ENCODE assay signal across 17 cellular contexts in the genomic region with DNA sequence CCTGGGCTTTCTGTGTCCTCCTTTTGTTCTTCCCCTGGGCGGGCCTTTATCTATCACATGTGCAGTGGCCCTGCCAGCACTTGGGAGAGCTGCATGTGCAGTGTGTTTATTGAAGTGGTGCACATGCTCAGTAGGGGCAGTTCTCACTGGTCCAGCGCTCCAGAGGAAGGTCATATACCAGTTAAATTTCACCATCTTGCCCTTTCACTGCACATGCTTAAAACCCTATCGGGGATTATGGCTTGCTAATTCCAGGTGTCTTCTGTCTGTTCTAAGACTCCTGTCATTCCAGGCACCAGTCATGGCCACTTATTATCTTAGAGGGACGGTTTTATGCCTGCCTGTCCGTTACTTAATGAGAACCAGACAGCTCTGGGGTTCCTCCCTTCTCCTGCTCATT. TPM values are rescaled to one million over a fixed set of nuclear protein-coding genes. Genes with fewer than 3 reads are reported as not detected.
DNase-seq lines count a peak whose midpoint lies in the region; ATAC-seq and TF ChIP-seq lines count a peak whose summit lies in the region.
"Had no signal": no experiment of that assay in that cellular context is flagged by ENCODE, and none has a peak within 500 bp of the region (broad histone marks: within the 10 kb centered on the region; RNA-seq: fewer than 3 reads in every experiment).

No MANE protein-coding gene starts in this region.

- no peak overlapping the region for H3K4ac ChIP-seq in neuronal stem cell (ENCODE audit: low read length)

- no peak overlapping the region for H2BK5ac ChIP-seq in neuronal stem cell (ENCODE audit: low read length)

- peaks cover 82% of the 10 kb centered on the region for H3K36me3 Mint-ChIP-seq in CD8-positive, alpha-beta T cell
- H3K36me3 Mint-ChIP-seq in glutamatergic neuron (ENCODE audit: unreplicated experiment), result peaks cover 15% of the 10 kb centered on the region
- peaks cover 23% of the 10 kb centered on the region for H3K36me3 Mint-ChIP-seq in osteocyte (ENCODE audit: unreplicated experiment)

- peak overlapping the region; percentile 23 for H3K27ac Mint-ChIP-seq in CD8-positive, alpha-beta T cell
- H3K27ac Mint-ChIP-seq in glutamatergic neuron (ENCODE audit: unreplicated experiment), result peak overlapping the region; percentile 8
- H3K27ac Mint-ChIP-seq in osteocyte (ENCODE audit: unreplicated experiment), result no peak overlapping the region

- H2AK5ac ChIP-seq in neuronal stem cell (ENCODE audit: low read depth, low read length), result no peak overlapping the region

- H4K91ac ChIP-seq in neuronal stem cell (ENCODE audit: low read depth, low read length, poor library complexity), result no peak overlapping the region

- peak overlapping the region; percentile 55 for H3K18ac ChIP-seq in neuronal stem cell (ENCODE audit: low read length)

- H3K9ac ChIP-seq in neuronal stem cell (ENCODE audit: low read depth, low read length, poor library complexity), result no peak overlapping the region

- H3K27me3 ChIP-seq in CD8-positive, alpha-beta T cell (ENCODE audit: insufficient read depth, low read length), result no peaks in the 10 kb centered on the region
- no peaks in the 10 kb centered on the region for H3K27me3 ChIP-seq in neuronal stem cell (ENCODE audit: control insufficient read depth in 3 of 3, insufficient read depth in 3 of 3, low read depth in 1 of 3, low read length in 3 of 3)
- no peaks in the 10 kb centered on the region for H3K27me3 ChIP-seq in SJCRH30
- H3K27me3 ChIP-seq: MG63 had no signal

- H3K4me1 ChIP-seq in CD8-positive, alpha-beta T cell (ENCODE audit: insufficient read depth, low read length), result no peaks in the 10 kb centered on the region
- H3K4me1 ChIP-seq in neuronal stem cell (ENCODE audit: control insufficient read depth in 2 of 2, insufficient read depth in 1 of 2, low read depth in 1 of 2, low read length in 2 of 2), result peaks cover 0 to 7% of the 10 kb centered on the region in 2 donors
- H3K4me1 ChIP-seq in SJCRH30, result no peaks in the 10 kb centered on the region

- no peak overlapping the region for H2BK12ac ChIP-seq in neuronal stem cell (ENCODE audit: low read length)

- H3K4me3 Mint-ChIP-seq in CD8-positive, alpha-beta T cell, result no peak overlapping the region
- H3K4me3 Mint-ChIP-seq in glutamatergic neuron (ENCODE audit: unreplicated experiment), result no peak overlapping the region
- no peak overlapping the region for H3K4me3 Mint-ChIP-seq in osteocyte (ENCODE audit: unreplicated experiment)
- H3K4me3 Mint-ChIP-seq: CD4-positive, CD25-positive, alpha-beta regulatory T cell had no signal

- intact Hi-C loops in CD8-positive, alpha-beta T cell (cut with DNase I, micrococcal nuclease), result no loop called here

- H3K9me3 ChIP-seq in CD8-positive, alpha-beta T cell (ENCODE audit: low read length), result no peaks in the 10 kb centered on the region
- H3K9me3 ChIP-seq in neuronal stem cell (replicated peaks in 1 of 2; ENCODE audit: control insufficient read depth in 2 of 2, insufficient read depth in 1 of 2, low read depth in 1 of 2, low read length in 2 of 2) (no peaks in the 10 kb centered on the region), SJCRH30 (replicated peaks) (no peaks in the 10 kb centered on the region)
- H3K9me3 ChIP-seq: HAP-1, MG63 had no signal

- TF ChIP-seq CTCF in CD8-positive, alpha-beta T cell (IDR thresholded peaks at IDR 0.05), result no peak
- TF ChIP-seq CTCF in glutamatergic neuron (IDR thresholded peaks at IDR 0.05; ENCODE audit: partially characterized antibody, unreplicated experiment) (no peak), osteocyte (IDR thresholded peaks at IDR 0.05) (no peak)

- no peak overlapping the region for H3K4me2 ChIP-seq in neuronal stem cell (ENCODE audit: insufficient read depth, low read length, poor library complexity, severe bottlenecking)

- H2BK15ac ChIP-seq in neuronal stem cell (ENCODE audit: low read length), result no peak overlapping the region

- CTCF ChIA-PET in CD8-positive, alpha-beta T cell (lab: Charles Lee), result no interaction called here

- H3K27me3 Mint-ChIP-seq in CD8-positive, alpha-beta T cell (ENCODE audit: low read depth), result no peaks in the 10 kb centered on the region
- H3K27me3 Mint-ChIP-seq in glutamatergic neuron (ENCODE audit: unreplicated experiment) (peaks cover 6% of the 10 kb centered on the region), osteocyte (ENCODE audit: unreplicated experiment) (no peaks in the 10 kb centered on the region)
- H3K27me3 Mint-ChIP-seq: CD4-positive, CD25-positive, alpha-beta regulatory T cell had no signal

- H4K8ac ChIP-seq in neuronal stem cell (ENCODE audit: low read depth, low read length), result no peak overlapping the region

- no peaks in the 10 kb centered on the region for H3K79me1 ChIP-seq in neuronal stem cell (ENCODE audit: low read depth, low read length)

- no peaks in the 10 kb centered on the region for H3K36me3 ChIP-seq in CD8-positive, alpha-beta T cell (ENCODE audit: insufficient read depth, low read length)
- H3K36me3 ChIP-seq in neuronal stem cell (replicated peaks in 1 of 2; ENCODE audit: control insufficient read depth in 2 of 2, insufficient read depth in 2 of 2, low read length in 2 of 2) (peaks cover 4 to 37% of the 10 kb centered on the region in 2 donors), SJCRH30 (no peaks in the 10 kb centered on the region)
- H3K36me3 ChIP-seq: HAP-1, MG63 had no signal

- ATAC-seq in CD8-positive, alpha-beta T cell, result no peak
- ATAC-seq: GM12878, HepG2, Panc1 had no signal

- DNase-seq in CD8-positive, alpha-beta T cell, result peak in 1 of 7 experiments; percentile 34
- DNase-seq in glutamatergic neuron, result no peak
- DNase-seq in neuronal stem cell (ENCODE audit: low spot score), result no peak
- no peak for DNase-seq in SJCRH30
- no peak for DNase-seq in epidermal melanocyte (ENCODE audit: insufficient read length, low spot score)
- no peak for DNase-seq in osteocyte (ENCODE audit: extremely low spot score, unreplicated experiment)
- DNase-seq: ACHN; Calu3; CD4-positive, CD25-positive, alpha-beta regulatory T cell; MG63; NCI-H1092 treated with DMSO at 0.1 percent for 48 hours; NCI-H446 had no signal

- H3K27ac ChIP-seq in CD8-positive, alpha-beta T cell (ENCODE audit: low read depth, low read length), result no peak overlapping the region
- H3K27ac ChIP-seq in neuronal stem cell (replicated peaks; ENCODE audit: low read length) (no peak overlapping the region), SJCRH30 (no peak overlapping the region)

- no peaks in the 10 kb centered on the region for H3K9me3 Mint-ChIP-seq in CD8-positive, alpha-beta T cell
- peaks cover 3% of the 10 kb centered on the region for H3K9me3 Mint-ChIP-seq in glutamatergic neuron (ENCODE audit: unreplicated experiment)
- H3K9me3 Mint-ChIP-seq in osteocyte (ENCODE audit: unreplicated experiment), result no peaks in the 10 kb centered on the region
- H3K9me3 Mint-ChIP-seq: CD4-positive, CD25-positive, alpha-beta regulatory T cell had no signal

- H3K4me1 Mint-ChIP-seq in CD8-positive, alpha-beta T cell (ENCODE audit: low read depth), result no peaks in the 10 kb centered on the region
- H3K4me1 Mint-ChIP-seq in glutamatergic neuron (ENCODE audit: low read depth, unreplicated experiment), result peaks cover 11% of the 10 kb centered on the region
- H3K4me1 Mint-ChIP-seq in osteocyte (ENCODE audit: unreplicated experiment), result no peaks in the 10 kb centered on the region

- POLR2A ChIA-PET in CD8-positive, alpha-beta T cell (lab: Charles Lee), result no interaction called here

- H2AFZ ChIP-seq in neuronal stem cell (ENCODE audit: low read length), result no peak overlapping the region

- H3K4me3 ChIP-seq in CD8-positive, alpha-beta T cell (ENCODE audit: low read depth, low read length), result no peak overlapping the region
- H3K4me3 ChIP-seq in neuronal stem cell (ENCODE audit: low read length in 2 of 2), result no peak overlapping the region
- no peak overlapping the region for H3K4me3 ChIP-seq in SJCRH30
- H3K4me3 ChIP-seq: GM12878, HAP-1, MG63 had no signal

- WGBS in neuronal stem cell (ENCODE audit: extremely low coverage in 2 of 2, insufficient read length in 2 of 2, insufficient replicate concordance in 1 of 2), 2 donors, result no CpG with 5 or more reads among the region's 5 CpGs

- H3K14ac ChIP-seq in neuronal stem cell (ENCODE audit: low read length), result no peak overlapping the region

- TF ChIP-seq RAD21 in Ishikawa (IDR thresholded peaks at IDR 0.05; ENCODE audit: low read depth), result no peak

- H2BK120ac ChIP-seq in neuronal stem cell (ENCODE audit: low read depth, low read length), result no peak overlapping the region

- no peak for TF ChIP-seq EP300 in Ishikawa (IDR thresholded peaks at IDR 0.05; ENCODE audit: borderline replicate concordance)

- no peak overlapping the region for H3K23ac ChIP-seq in neuronal stem cell (ENCODE audit: low read depth, low read length, poor library complexity)

TF ChIP-seq in Ishikawa, 13 proteins besides CTCF, POLR2A, EP300 and RAD21 (continues in another document):
- TF ChIP-seq, protein P1, sequence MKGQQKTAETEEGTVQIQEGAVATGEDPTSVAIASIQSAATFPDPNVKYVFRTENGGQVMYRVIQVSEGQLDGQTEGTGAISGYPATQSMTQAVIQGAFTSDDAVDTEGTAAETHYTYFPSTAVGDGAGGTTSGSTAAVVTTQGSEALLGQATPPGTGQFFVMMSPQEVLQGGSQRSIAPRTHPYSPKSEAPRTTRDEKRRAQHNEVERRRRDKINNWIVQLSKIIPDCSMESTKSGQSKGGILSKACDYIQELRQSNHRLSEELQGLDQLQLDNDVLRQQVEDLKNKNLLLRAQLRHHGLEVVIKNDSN (IDR thresholded peaks at IDR 0.05), result no peak

RNA-seq across cellular contexts. Expression of a gene that starts 52.2 kb away (rescaled TPM):
- not detected for total RNA-seq in CD8-positive, alpha-beta T cell
- total RNA-seq in glutamatergic neuron (ENCODE audit: unreplicated experiment), result not detected
- 0.04 TPM for polyA plus RNA-seq in neuronal stem cell (2013, experiment 1 of 2)
- polyA plus RNA-seq in neuronal stem cell (2013, experiment 2 of 2), result not detected
- total RNA-seq in SJCRH30 (2014; rRNA removed; shearing (Covaris generic)), result not detected in 2 replicates
- total RNA-seq in osteocyte, result not detected in 2 replicates
- total RNA-seq: CD4-positive, CD25-positive, alpha-beta regulatory T cell; GM12878; HepG2 had no signal
- polyA plus RNA-seq: GM12878, HepG2 had no signal
